23 cellular contexts compared by ENCODE assay signal in genomic region chr13:62336507-62336906, GRCh38.
DNase-seq lines count a peak whose midpoint lies in the region; ATAC-seq and TF ChIP-seq lines count a peak whose summit lies in the region.
"Had no signal": no experiment of that assay in that cellular context is flagged by ENCODE, and none has a peak within 500 bp of the region (broad histone marks: within the 10 kb centered on the region; RNA-seq: fewer than 3 reads in every experiment).

No MANE protein-coding gene starts in this region.

- H4K20me1 ChIP-seq in Karpas-422 (ENCODE audit: insufficient read depth, low read depth, low read length) (no peaks in the 10 kb centered on the region), neural progenitor cell (ENCODE audit: low read depth) (no peaks in the 10 kb centered on the region)
- H4K20me1 ChIP-seq: BLaER1 treated with 17β-estradiol and CSF1 and Interleukin-3, amounts not matched to agents 10 nM and 100 nM had no signal

- H3K27me3 ChIP-seq in Karpas-422 (ENCODE audit: low read length) (no peaks in the 10 kb centered on the region), neural progenitor cell (no peaks in the 10 kb centered on the region)
- H3K27me3 ChIP-seq: BE2C; BLaER1 treated with 17β-estradiol and CSF1 and Interleukin-3, amounts not matched to agents 10 nM and 100 nM had no signal

- H3K79me2 ChIP-seq in Karpas-422 (ENCODE audit: low read length) (no peaks in the 10 kb centered on the region), neural progenitor cell (ENCODE audit: low read depth) (no peaks in the 10 kb centered on the region)

- peak overlapping the region; percentile 38 for H3K4me2 ChIP-seq in Karpas-422 (ENCODE audit: low read depth, low read length, poor library complexity, severe bottlenecking)
- no peak overlapping the region for H3K4me2 ChIP-seq in neural progenitor cell
- H3K4me2 ChIP-seq: A549; BLaER1 treated with 17β-estradiol and CSF1 and Interleukin-3, amounts not matched to agents 10 nM and 100 nM had no signal

- H3K9me3 Mint-ChIP-seq in neural progenitor cell, result no peaks in the 10 kb centered on the region
- no peaks in the 10 kb centered on the region for H3K9me3 Mint-ChIP-seq in stimulated activated naive B cell treated with anti-CD40 and anti-IgM and Interleukin-4, amounts not matched to agents 10 μg/mL and 1 μg/mL and 100 μg/mL, for 72 hours

- peak overlapping the region; percentile 83 for H2AFZ ChIP-seq in Karpas-422 (ENCODE audit: low read length)
- peak overlapping the region; percentile 88 for H2AFZ ChIP-seq in neural progenitor cell (replicated peaks)
- H2AFZ ChIP-seq: GM23248 had no signal

- DNase-seq in Karpas-422 (no peak), neural progenitor cell (ENCODE audit: low spot score) (no peak), NCI-H526 treated with DMSO at 0.1 percent for 48 hours (lab: John Stamatoyannopoulos, UW) (no peak), NCI-H345 treated with DMSO at 0.1 percent for 48 hours (lab: John Stamatoyannopoulos, UW; ENCODE audit: unreplicated experiment) (no peak)
- no peak for DNase-seq in stimulated activated naive B cell treated with anti-CD40 and anti-IgM and Interleukin-4, amounts not matched to agents 10 μg/mL and 1 μg/mL and 100 μg/mL, for 72 hours
- DNase-seq: 8988T; ACHN; AML-193; CD4-positive, alpha-beta T cell; CD8-positive, alpha-beta memory T cell; DMS 273 treated with DMSO at 0.1 percent for 48 hours; DMS53; DMS79 treated with DMSO at 0.1 percent for 48 hours; GF-D8; GM23248; H7; HCEC 1CT had no signal

- no peaks in the 10 kb centered on the region for H3K9me2 ChIP-seq in Karpas-422 (replicated peaks; ENCODE audit: insufficient read depth, low read length)

- no peak overlapping the region for H3K4me3 ChIP-seq in Karpas-422 (ENCODE audit: low read length)
- H3K4me3 ChIP-seq in neural progenitor cell, result no peak overlapping the region
- H3K4me3 ChIP-seq: A549; BLaER1 treated with 17β-estradiol and CSF1 and Interleukin-3, amounts not matched to agents 10 nM and 100 nM; GM23248 had no signal

- H3K36me3 ChIP-seq in Karpas-422 (ENCODE audit: insufficient read depth, low read length), result no peaks in the 10 kb centered on the region; the same call in 1 of the 2 replicates
- no peaks in the 10 kb centered on the region for H3K36me3 ChIP-seq in neural progenitor cell
- H3K36me3 ChIP-seq: BE2C; BLaER1 treated with 17β-estradiol and CSF1 and Interleukin-3, amounts not matched to agents 10 nM and 100 nM had no signal

- H3K27ac Mint-ChIP-seq in neural progenitor cell, result no peak overlapping the region
- no peak overlapping the region for H3K27ac Mint-ChIP-seq in stimulated activated naive B cell treated with anti-CD40 and anti-IgM and Interleukin-4, amounts not matched to agents 10 μg/mL and 1 μg/mL and 100 μg/mL, for 72 hours
- H3K27ac Mint-ChIP-seq: CD4-positive, alpha-beta T cell; CD8-positive, alpha-beta memory T cell had no signal

- H3K4me1 ChIP-seq in Karpas-422 (ENCODE audit: low read length) (peaks cover 29% of the 10 kb centered on the region), neural progenitor cell (peaks cover 18% of the 10 kb centered on the region)
- H3K4me1 ChIP-seq: A549; BLaER1 treated with 17β-estradiol and CSF1 and Interleukin-3, amounts not matched to agents 10 nM and 100 nM had no signal

- H3K9me3 ChIP-seq in Karpas-422 (ENCODE audit: low read length) (no peaks in the 10 kb centered on the region), neural progenitor cell (ENCODE audit: low read depth) (no peaks in the 10 kb centered on the region)
- H3K9me3 ChIP-seq: A549; BE2C; BLaER1 treated with 17β-estradiol and CSF1 and Interleukin-3, amounts not matched to agents 10 nM and 100 nM had no signal

- H3K27ac ChIP-seq in Karpas-422 (ENCODE audit: low read length) (peak overlapping the region; percentile 52; the same call in 1 of the 2 replicates), neural progenitor cell (no peak overlapping the region)
- H3K27ac ChIP-seq: A549; BLaER1 treated with 17β-estradiol and CSF1 and Interleukin-3, amounts not matched to agents 10 nM and 100 nM; GM23248 had no signal

- no peaks in the 10 kb centered on the region for H3K27me3 Mint-ChIP-seq in neural progenitor cell (ENCODE audit: insufficient read depth, low read depth)
- H3K27me3 Mint-ChIP-seq in stimulated activated naive B cell treated with anti-CD40 and anti-IgM and Interleukin-4, amounts not matched to agents 10 μg/mL and 1 μg/mL and 100 μg/mL, for 72 hours, result no peaks in the 10 kb centered on the region
- H3K27me3 Mint-ChIP-seq: CD4-positive, alpha-beta T cell; CD8-positive, alpha-beta memory T cell had no signal

- no peak for TF ChIP-seq CTCF in neural progenitor cell (IDR thresholded peaks at IDR 0.05)

- H3K4me3 Mint-ChIP-seq in neural progenitor cell, result no peak overlapping the region
- no peak overlapping the region for H3K4me3 Mint-ChIP-seq in stimulated activated naive B cell treated with anti-CD40 and anti-IgM and Interleukin-4, amounts not matched to agents 10 μg/mL and 1 μg/mL and 100 μg/mL, for 72 hours
- H3K4me3 Mint-ChIP-seq: CD14-positive monocyte; CD4-positive, alpha-beta T cell; CD8-positive, alpha-beta memory T cell had no signal

- no peaks in the 10 kb centered on the region for H3K36me3 Mint-ChIP-seq in neural progenitor cell
- no peaks in the 10 kb centered on the region for H3K36me3 Mint-ChIP-seq in stimulated activated naive B cell treated with anti-CD40 and anti-IgM and Interleukin-4, amounts not matched to agents 10 μg/mL and 1 μg/mL and 100 μg/mL, for 72 hours
- H3K36me3 Mint-ChIP-seq: CD14-positive monocyte; CD8-positive, alpha-beta memory T cell had no signal

- H3K4me1 Mint-ChIP-seq in neural progenitor cell, result peaks cover 9% of the 10 kb centered on the region
- H3K4me1 Mint-ChIP-seq in stimulated activated naive B cell treated with anti-CD40 and anti-IgM and Interleukin-4, amounts not matched to agents 10 μg/mL and 1 μg/mL and 100 μg/mL, for 72 hours, result no peaks in the 10 kb centered on the region
- H3K4me1 Mint-ChIP-seq: CD14-positive monocyte; CD8-positive, alpha-beta memory T cell had no signal

- no peak overlapping the region for H3K9ac ChIP-seq in Karpas-422 (ENCODE audit: low read length)
- H3K9ac ChIP-seq in neural progenitor cell, result no peak overlapping the region
- H3K9ac ChIP-seq: BLaER1 treated with 17β-estradiol and CSF1 and Interleukin-3, amounts not matched to agents 10 nM and 100 nM; GM23248 had no signal

- no peak for ATAC-seq in SK-N-SH treated with all-trans-retinoic acid at 6 μM for 48 hours
- no peak for ATAC-seq in stimulated activated naive B cell treated with anti-CD40 and anti-IgM and Interleukin-4, amounts not matched to agents 10 μg/mL and 1 μg/mL and 100 μg/mL, for 72 hours (replicated peaks)
- no peak for ATAC-seq in HG02884 (IDR thresholded peaks at IDR 0.05; ENCODE audit: unreplicated experiment)
- ATAC-seq: A549 had no signal

- no peaks in the 10 kb centered on the region for H3F3A ChIP-seq in neural progenitor cell (ENCODE audit: low read depth)

TF ChIP-seq in SK-N-SH treated with all-trans-retinoic acid at 6 μM for 48 hours, 23 proteins besides CTCF, POLR2A, EP300 and RAD21:
- TF ChIP-seq TSHZ2 (CRISPR knock-in tag; IDR thresholded peaks at IDR 0.05), result peak; percentile 15; the same call in 1 of the 2 replicates
- TF ChIP-seq TCF4 (CRISPR knock-in tag; IDR thresholded peaks at IDR 0.05; ENCODE audit: borderline replicate concordance), result peak; percentile 17; the same call in 1 of the 2 replicates
- TF ChIP-seq ZNF8 (CRISPR knock-in tag; IDR thresholded peaks at IDR 0.05), result no peak
